ENCODE assay signal across 16 cellular contexts in the genomic region with DNA sequence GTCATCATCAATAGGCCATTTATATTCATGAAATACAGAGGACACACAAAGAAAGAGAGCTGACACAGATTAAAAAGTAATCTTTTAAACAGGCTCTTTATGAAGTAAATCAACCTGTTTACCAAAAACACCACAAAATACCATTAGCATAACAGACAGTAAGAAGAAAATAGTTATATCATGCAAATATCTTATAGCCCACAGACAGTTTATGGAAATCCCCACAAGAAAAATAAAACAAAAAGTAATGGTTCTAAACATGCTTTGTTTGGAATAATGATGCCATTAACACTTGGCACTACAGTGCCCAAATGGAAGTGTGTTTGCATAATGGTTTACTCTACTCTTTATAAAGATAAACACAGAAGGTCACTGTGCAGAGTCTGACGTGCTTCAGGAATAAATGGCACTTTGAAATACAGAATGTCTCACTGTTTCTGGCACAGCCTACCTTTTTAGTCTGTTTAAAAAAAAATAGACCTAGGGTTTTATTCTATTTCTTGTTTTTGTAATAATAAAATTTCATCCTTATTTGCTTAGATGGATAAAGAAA. TPM values are rescaled to one million over a fixed set of nuclear protein-coding genes. Genes with fewer than 3 reads are reported as not detected.
"Had no signal": no experiment of that assay in that cellular context is flagged by ENCODE, and none has a peak within 500 bp of the region (broad histone marks: within the 10 kb centered on the region; RNA-seq: fewer than 3 reads in every experiment).

No MANE protein-coding gene starts in this region.

- ATAC-seq: esophagus mucosa; left lobe of liver; natural killer cell; stimulated activated memory B cell treated with anti-CD40 and anti-IgM and Interleukin-4, amounts not matched to agents 10 μg/mL and 1 μg/mL and 100 μg/mL, for 72 hours had no signal

- H3K4me3 Mint-ChIP-seq: activated CD4-positive, alpha-beta T cell treated with anti-CD3 and anti-CD28 coated beads, Interleukin-2, amount 10 ng/mL, durations not matched to agents 24 days and 14 days; activated naive CD8-positive, alpha-beta T cell treated with anti-CD3 and anti-CD28 coated beads for 36 hours; activated T-helper 1 cell treated with anti-CD3 and anti-CD28 coated beads, Interleukin-12 subunit alpha, Interleukin-12 subunit beta, Interleukin-2, Interleukin-4 antibody, amounts not matched to agents 30 ng/mL and 10 ng/mL and 1 ng/mL, durations not matched to agents 14 hours and 24 hours and 36 hours; brain; natural killer cell; stimulated activated memory B cell treated with anti-CD40 and anti-IgM and Interleukin-4, amounts not matched to agents 10 μg/mL and 1 μg/mL and 100 μg/mL, for 72 hours had no signal

- H3K36me3 Mint-ChIP-seq: activated naive CD8-positive, alpha-beta T cell treated with anti-CD3 and anti-CD28 coated beads for 36 hours had no signal

- DNase-seq: activated CD4-positive, alpha-beta T cell treated with anti-CD3 and anti-CD28 coated beads, Interleukin-2, amount 10 ng/mL, durations not matched to agents 24 days and 14 days; activated CD4-positive, CD25-positive, alpha-beta regulatory T cell; activated CD8-positive, alpha-beta memory T cell treated with anti-CD3 and anti-CD28 coated beads, Interleukin-2, amount 50 U/mL, for 48 hours; activated naive CD8-positive, alpha-beta T cell treated with anti-CD3 and anti-CD28 coated beads for 36 hours; amygdala; central memory CD4-positive, alpha-beta T cell; colonic mucosa; natural killer cell; posterior cingulate gyrus; stimulated activated CD4-positive, alpha-beta T cell treated with anti-CD3 and anti-CD28 coated beads, Interleukin-2, amount 100 ng/mL, for 48 hours; uterus had no signal

- H3K27ac Mint-ChIP-seq: activated CD4-positive, alpha-beta T cell treated with anti-CD3 and anti-CD28 coated beads, Interleukin-2, amount 10 ng/mL, durations not matched to agents 24 days and 14 days; activated naive CD8-positive, alpha-beta T cell treated with anti-CD3 and anti-CD28 coated beads for 36 hours; activated T-helper 1 cell treated with anti-CD3 and anti-CD28 coated beads, Interleukin-12 subunit alpha, Interleukin-12 subunit beta, Interleukin-2, Interleukin-4 antibody, amounts not matched to agents 30 ng/mL and 10 ng/mL and 1 ng/mL, durations not matched to agents 14 hours and 24 hours and 36 hours; brain; natural killer cell; stimulated activated memory B cell treated with anti-CD40 and anti-IgM and Interleukin-4, amounts not matched to agents 10 μg/mL and 1 μg/mL and 100 μg/mL, for 72 hours had no signal

- H3K27me3 Mint-ChIP-seq: activated CD4-positive, alpha-beta T cell treated with anti-CD3 and anti-CD28 coated beads, Interleukin-2, amount 10 ng/mL, durations not matched to agents 24 days and 14 days; activated naive CD8-positive, alpha-beta T cell treated with anti-CD3 and anti-CD28 coated beads for 36 hours; stimulated activated memory B cell treated with anti-CD40 and anti-IgM and Interleukin-4, amounts not matched to agents 10 μg/mL and 1 μg/mL and 100 μg/mL, for 72 hours had no signal

- H3K4me1 Mint-ChIP-seq: natural killer cell had no signal

RNA-seq across cellular contexts. Expression of gene SEMA3D, which starts 30.1 kb away (rescaled TPM):
- total RNA-seq: activated naive CD8-positive, alpha-beta T cell treated with anti-CD3 and anti-CD28 coated beads for 36 hours; natural killer cell had no signal
